In genomic region chr7:119482209-119482608, GRCh38 we compare ENCODE assay signal across 8 cellular contexts.
A peak's percentile ranks its signal among the peaks of the same experiment; 100 is the strongest.
DNase-seq lines count a peak whose midpoint lies in the region; ATAC-seq, FAIRE-seq and TF ChIP-seq lines count a peak whose summit lies in the region.

No MANE protein-coding gene starts in this region.

- CTCF ChIA-PET in GM10248 (lab: Yijun Ruan, JAX) = interaction anchor here (0.8 to 1.1 kb wide), 3 partner anchors 9 to 48 kb away, joined by 3 read pairs; no protein-coding TSS in a partner anchor

- H3K36me3 ChIP-seq in kidney (ENCODE audit: control insufficient read depth in 1 of 2, insufficient read depth in 2 of 2, low read length in 2 of 2) = no peaks in the 10 kb centered on the region
- H3K36me3 ChIP-seq in effector memory CD4-positive, alpha-beta T cell (ENCODE audit: control insufficient read depth, insufficient read depth, low read length) = no peaks in the 10 kb centered on the region

- POLR2A ChIA-PET in GM10248 (lab: Yijun Ruan, JAX) = no interaction called here

- H3K27me3 ChIP-seq in effector memory CD4-positive, alpha-beta T cell (replicated peaks; ENCODE audit: control insufficient read depth, insufficient read depth, low read length, poor library complexity, severe bottlenecking) = no peaks in the 10 kb centered on the region

- no peak overlapping the region for H3K9ac ChIP-seq in kidney (ENCODE audit: low read length in 2 of 2)

- H3K4me3 ChIP-seq in kidney (ENCODE audit: low read length in 2 of 2) = no peak overlapping the region
- no peak overlapping the region for H3K4me3 ChIP-seq in effector memory CD4-positive, alpha-beta T cell (ENCODE audit: insufficient read depth, low read depth, low read length, poor library complexity, severe bottlenecking)

- no peak for FAIRE-seq in kidney (lab: Jason Lieb, UNC)

- H3K4me1 ChIP-seq in kidney (ENCODE audit: control insufficient read depth in 1 of 2, insufficient read depth in 1 of 2, low read depth in 1 of 2, low read length in 2 of 2) = no peaks in the 10 kb centered on the region
- no peaks in the 10 kb centered on the region for H3K4me1 ChIP-seq in effector memory CD4-positive, alpha-beta T cell (ENCODE audit: control insufficient read depth, insufficient read depth, low read length, poor library complexity, severe bottlenecking)

- intact Hi-C loops in kidney (cut with DNase I) = no loop called here

- ATAC-seq in GM19452 (IDR thresholded peaks at IDR 0.05; ENCODE audit: unreplicated experiment) (peak; percentile 72), HG03280 (IDR thresholded peaks at IDR 0.05; ENCODE audit: unreplicated experiment) (peak; percentile 98)

- no peaks in the 10 kb centered on the region for H3K9me3 ChIP-seq in kidney (ENCODE audit: control insufficient read depth in 1 of 2, low read length in 2 of 2)
- no peaks in the 10 kb centered on the region for H3K9me3 ChIP-seq in effector memory CD4-positive, alpha-beta T cell (ENCODE audit: control insufficient read depth, low read length)

- DNase-seq in GM10248 (ENCODE audit: extremely low spot score) (peak; percentile 23), SIG-M5 (lab: John Stamatoyannopoulos, UW) (peak; percentile 45), kidney (no peak), AG08395 (ENCODE audit: low spot score) (no peak), dedifferentiated amniotic fluid mesenchymal stem cell (ENCODE audit: extremely low spot score) (no peak)
- DNase-seq in effector memory CD4-positive, alpha-beta T cell = no peak

- TF ChIP-seq CTCF in GM10248 (IDR thresholded peaks at IDR 0.05; ENCODE audit: control extremely low read depth, extremely low read depth, low read depth, missing control alignments) (peak; percentile 24), kidney (IDR thresholded peaks at IDR 0.05; ENCODE audit: borderline replicate concordance, extremely low read depth, insufficient read depth) (peak; percentile 11)

- no peak overlapping the region for H3K27ac ChIP-seq in kidney (ENCODE audit: low read depth in 2 of 2, low read length in 2 of 2)
- no peak overlapping the region for H3K27ac ChIP-seq in effector memory CD4-positive, alpha-beta T cell (ENCODE audit: insufficient read depth, low read length, poor library complexity, severe bottlenecking)

Comparison
In these comparisons a context has a peak if more than half of its experiments do, and no peak if none do; other contexts are left out.
1. DNase-seq: peak in GM10248 (single experiment) and SIG-M5 (single experiment); none in kidney (single experiment), effector memory CD4-positive, alpha-beta T cell (0 of 3), AG08395 (single experiment) and dedifferentiated amniotic fluid mesenchymal stem cell (single experiment).